Comparison of ENCODE assay signal across 11 cellular contexts in the genomic region with DNA sequence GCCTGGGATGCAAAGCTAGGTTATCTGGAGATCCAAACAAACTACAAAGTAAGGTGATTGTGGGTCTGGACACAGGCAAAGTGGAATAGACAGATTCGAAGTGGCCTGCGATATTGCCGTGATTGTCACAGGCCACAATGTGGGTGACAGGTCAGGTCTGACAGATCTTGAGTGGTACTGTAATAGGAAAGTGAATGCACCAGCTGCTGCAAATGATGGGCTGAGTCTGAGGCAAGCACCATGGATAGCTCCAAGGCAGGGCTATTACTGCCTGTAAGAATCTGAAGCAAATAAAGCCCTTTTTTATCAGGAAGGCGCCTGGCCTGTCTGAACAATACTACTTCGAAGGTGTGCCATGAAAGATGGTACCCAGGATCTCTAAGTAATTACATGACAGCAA. TPM values are rescaled to one million over a fixed set of nuclear protein-coding genes. Genes with fewer than 3 reads are reported as not detected.
A peak's percentile ranks its signal among the peaks of the same experiment; 100 is the strongest.
DNase-seq lines count a peak whose midpoint lies in the region; ATAC-seq, FAIRE-seq and TF ChIP-seq lines count a peak whose summit lies in the region.
"Had no signal": no experiment of that assay in that cellular context is flagged by ENCODE, and none has a peak within 500 bp of the region (broad histone marks: within the 10 kb centered on the region; RNA-seq: fewer than 3 reads in every experiment).

No MANE protein-coding gene starts in this region.

- no peaks in the 10 kb centered on the region for H3K36me3 ChIP-seq in fibroblast of lung (ENCODE audit: control insufficient read depth, insufficient read depth, low read length)
- H3K36me3 ChIP-seq in neuronal stem cell (replicated peaks in 1 of 2; ENCODE audit: control insufficient read depth in 2 of 2, insufficient read depth in 2 of 2, low read length in 2 of 2): peaks cover 2 to 27% of the 10 kb centered on the region in 2 donors

- no peaks in the 10 kb centered on the region for H3K9me3 ChIP-seq in fibroblast of lung (ENCODE audit: control insufficient read depth, insufficient read depth, low read depth, low read length)
- H3K9me3 ChIP-seq in neuronal stem cell (replicated peaks in 1 of 2; ENCODE audit: control insufficient read depth in 2 of 2, insufficient read depth in 1 of 2, low read depth in 1 of 2, low read length in 2 of 2): peaks cover 0 to 2% of the 10 kb centered on the region in 2 donors

- no peaks in the 10 kb centered on the region for H3K27me3 ChIP-seq in fibroblast of lung (ENCODE audit: control insufficient read depth, insufficient read depth, low read length)
- H3K27me3 ChIP-seq in neuronal stem cell (ENCODE audit: control insufficient read depth in 3 of 3, insufficient read depth in 3 of 3, low read depth in 1 of 3, low read length in 3 of 3): no peaks in the 10 kb centered on the region

- H3K4me3 ChIP-seq in fibroblast of lung (replicated peaks in 1 of 4; ENCODE audit: control extremely low read depth in 1 of 4, insufficient read depth in 1 of 4, low read depth in 3 of 4, low read length in 4 of 4) (no peak overlapping the region), neuronal stem cell (ENCODE audit: low read length in 2 of 2) (no peak overlapping the region)

- H3K9me3 Mint-ChIP-seq in stimulated activated memory B cell treated with anti-CD40 and anti-IgM and Interleukin-4, amounts not matched to agents 10 μg/mL and 1 μg/mL and 100 μg/mL, for 72 hours: no peaks in the 10 kb centered on the region
- H3K9me3 Mint-ChIP-seq in CD14-positive monocyte: no peaks in the 10 kb centered on the region

- DNase-seq in H54 (ENCODE audit: insufficient read length, low spot score) (no peak), fibroblast of lung (ENCODE audit: low read depth in 2 of 2) (peak; percentile 34 to 52), neuronal stem cell (ENCODE audit: low spot score) (no peak), CD14-positive monocyte (ENCODE audit: low spot score) (no peak), activated T-cell treated with anti-CD3 and anti-CD28 coated beads for 4 hours (no peak)
- DNase-seq: central memory CD4-positive, alpha-beta T cell had no signal

- WGBS in neuronal stem cell (ENCODE audit: extremely low coverage in 2 of 2, insufficient read length in 2 of 2, insufficient replicate concordance in 1 of 2), 2 donors: no CpG with 5 or more reads among the region's 5 CpGs

- peaks cover 10% of the 10 kb centered on the region for H3K36me3 Mint-ChIP-seq in stimulated activated memory B cell treated with anti-CD40 and anti-IgM and Interleukin-4, amounts not matched to agents 10 μg/mL and 1 μg/mL and 100 μg/mL, for 72 hours
- H3K36me3 Mint-ChIP-seq in CD14-positive monocyte: peaks cover 7 to 21% of the 10 kb centered on the region in 2 donors

- no peak overlapping the region for H4K91ac ChIP-seq in neuronal stem cell (ENCODE audit: low read depth, low read length, poor library complexity)

- peaks cover 20% of the 10 kb centered on the region for H3K4me1 Mint-ChIP-seq in stimulated activated memory B cell treated with anti-CD40 and anti-IgM and Interleukin-4, amounts not matched to agents 10 μg/mL and 1 μg/mL and 100 μg/mL, for 72 hours
- H3K4me1 Mint-ChIP-seq in CD14-positive monocyte: peaks cover 17% of the 10 kb centered on the region

- no peak overlapping the region for H3K18ac ChIP-seq in neuronal stem cell (ENCODE audit: low read length)

- H3K4me1 ChIP-seq in fibroblast of lung (ENCODE audit: control insufficient read depth, extremely low read depth, insufficient read depth, low read length): no peaks in the 10 kb centered on the region
- H3K4me1 ChIP-seq in neuronal stem cell (ENCODE audit: control insufficient read depth in 2 of 2, insufficient read depth in 1 of 2, low read depth in 1 of 2, low read length in 2 of 2): peaks cover 0 to 1% of the 10 kb centered on the region in 2 donors

- H2BK5ac ChIP-seq in neuronal stem cell (ENCODE audit: low read length): no peak overlapping the region

- H3K4me2 ChIP-seq in fibroblast of lung (ENCODE audit: extremely low read depth, insufficient read depth, low read length): no peak overlapping the region
- H3K4me2 ChIP-seq in neuronal stem cell (ENCODE audit: insufficient read depth, low read length, poor library complexity, severe bottlenecking): no peak overlapping the region

- H3K79me2 ChIP-seq in fibroblast of lung (ENCODE audit: control insufficient read depth, insufficient read depth, low read length): peaks cover 70% of the 10 kb centered on the region

- no peak overlapping the region for H3K27ac ChIP-seq in fibroblast of lung (ENCODE audit: insufficient read depth, low read length)
- H3K27ac ChIP-seq in neuronal stem cell (replicated peaks; ENCODE audit: low read length): no peak overlapping the region

- H3K4ac ChIP-seq in neuronal stem cell (ENCODE audit: low read length): no peak overlapping the region

- H3K9ac ChIP-seq in fibroblast of lung (ENCODE audit: insufficient read depth, low read length) (no peak overlapping the region), neuronal stem cell (ENCODE audit: low read depth, low read length, poor library complexity) (peak overlapping the region; percentile 63)

- H2BK120ac ChIP-seq in neuronal stem cell (ENCODE audit: low read depth, low read length): no peak overlapping the region

- H2BK12ac ChIP-seq in neuronal stem cell (ENCODE audit: low read length): no peak overlapping the region

- H2BK15ac ChIP-seq in neuronal stem cell (ENCODE audit: low read length): no peak overlapping the region

- H3K27me3 Mint-ChIP-seq in stimulated activated memory B cell treated with anti-CD40 and anti-IgM and Interleukin-4, amounts not matched to agents 10 μg/mL and 1 μg/mL and 100 μg/mL, for 72 hours: no peaks in the 10 kb centered on the region
- H3K27me3 Mint-ChIP-seq in CD14-positive monocyte (ENCODE audit: low read depth in 3 of 3): no peaks in the 10 kb centered on the region

- H3K4me3 Mint-ChIP-seq in stimulated activated memory B cell treated with anti-CD40 and anti-IgM and Interleukin-4, amounts not matched to agents 10 μg/mL and 1 μg/mL and 100 μg/mL, for 72 hours: no peak overlapping the region
- H3K4me3 Mint-ChIP-seq in CD14-positive monocyte: no peak overlapping the region

- H4K8ac ChIP-seq in neuronal stem cell (ENCODE audit: low read depth, low read length): no peak overlapping the region

- H4K20me1 ChIP-seq in fibroblast of lung (ENCODE audit: control insufficient read depth, extremely low read depth, insufficient read depth, low read length): peaks cover 6% of the 10 kb centered on the region

- intact Hi-C loops in CD14-positive monocyte (cut with micrococcal nuclease): no loop called here

- H2AFZ ChIP-seq in fibroblast of lung (ENCODE audit: low read length) (no peak overlapping the region), neuronal stem cell (ENCODE audit: low read length) (no peak overlapping the region)

- no peak overlapping the region for H3K23ac ChIP-seq in neuronal stem cell (ENCODE audit: low read depth, low read length, poor library complexity)

- no peak overlapping the region for H3K14ac ChIP-seq in neuronal stem cell (ENCODE audit: low read length)

- H3K79me1 ChIP-seq in neuronal stem cell (ENCODE audit: low read depth, low read length): peaks cover 4% of the 10 kb centered on the region

- ATAC-seq in stimulated activated memory B cell treated with anti-CD40 and anti-IgM and Interleukin-4, amounts not matched to agents 10 μg/mL and 1 μg/mL and 100 μg/mL, for 72 hours: no peak
- ATAC-seq in GM21381 (IDR thresholded peaks at IDR 0.05; ENCODE audit: unreplicated experiment): no peak

- no peak for TF ChIP-seq POLR2A in H54 (IDR thresholded peaks at IDR 0.05; ENCODE audit: low read depth, low read length)

- TF ChIP-seq CTCF in fibroblast of lung (conservative IDR thresholded peaks at IDR 0.05 in 1 of 2, IDR thresholded peaks at IDR 0.05 in 1 of 2; ENCODE audit: low read depth in 1 of 2, low read length in 2 of 2) (no peak), CD14-positive monocyte (IDR thresholded peaks at IDR 0.05) (no peak)

- FAIRE-seq in H54 (lab: Jason Lieb, UNC): peak; percentile 69
- FAIRE-seq: islet of Langerhans, TTC549 had no signal

- H3K27ac Mint-ChIP-seq in stimulated activated memory B cell treated with anti-CD40 and anti-IgM and Interleukin-4, amounts not matched to agents 10 μg/mL and 1 μg/mL and 100 μg/mL, for 72 hours: no peak overlapping the region
- no peak overlapping the region for H3K27ac Mint-ChIP-seq in CD14-positive monocyte

- no peak overlapping the region for H2AK5ac ChIP-seq in neuronal stem cell (ENCODE audit: low read depth, low read length)

RNA-seq across cellular contexts. Expression of a gene that starts 10.0 kb away (rescaled TPM):
- 11.5 TPM for polyA plus RNA-seq in PFSK-1 (2012; ENCODE audit: insufficient read length, low read depth)
- 45.9 and 49.6 TPM in 2 replicates for total RNA-seq in fibroblast of lung
- 43.6 and 44.7 TPM in 2 replicates for polyA plus RNA-seq in fibroblast of lung
- 24.9 and 25.3 TPM in 2 replicates for polyA plus RNA-seq in fibroblast of lung (2012)
- polyA minus RNA-seq in fibroblast of lung (ENCODE audit: low replicate concordance): 112 and 169 TPM in 2 replicates
- 33.5 TPM for polyA plus RNA-seq in neuronal stem cell (2013, experiment 1 of 2)
- polyA plus RNA-seq in neuronal stem cell (2013, experiment 2 of 2): 37.8 TPM
- 10 to 100 TPM; 34.3 to 43.9 TPM for polyA plus RNA-seq in CD14-positive monocyte

RNA-seq across cellular contexts. Expression of a gene that starts 22.3 kb away (rescaled TPM):
- 7.1 TPM for polyA plus RNA-seq in PFSK-1 (2012; ENCODE audit: insufficient read length, low read depth)
- 19.7 and 21.6 TPM in 2 replicates for total RNA-seq in fibroblast of lung
- polyA plus RNA-seq in fibroblast of lung (16.2 and 18.2 TPM in 2 replicates), CD14-positive monocyte (1 to 10 TPM; 4.8 to 7.5 TPM)
- 8.9 and 10.9 TPM in 2 replicates for polyA plus RNA-seq in fibroblast of lung (2012)
- polyA minus RNA-seq in fibroblast of lung (ENCODE audit: low replicate concordance): 5.8 and 6.4 TPM in 2 replicates
- 11.6 TPM for polyA plus RNA-seq in neuronal stem cell (2013, experiment 1 of 2)
- 12.4 TPM for polyA plus RNA-seq in neuronal stem cell (2013, experiment 2 of 2)

Comparison
In these comparisons a context has a peak if more than half of its experiments do, and no peak if none do; other contexts are left out.
1. DNase-seq: peak in fibroblast of lung (2 of 2); none in H54 (single experiment), neuronal stem cell (single experiment), CD14-positive monocyte (single experiment) and activated T-cell treated with anti-CD3 and anti-CD28 coated beads for 4 hours (single experiment).